8 cellular contexts compared by ENCODE assay signal in the genomic region with DNA sequence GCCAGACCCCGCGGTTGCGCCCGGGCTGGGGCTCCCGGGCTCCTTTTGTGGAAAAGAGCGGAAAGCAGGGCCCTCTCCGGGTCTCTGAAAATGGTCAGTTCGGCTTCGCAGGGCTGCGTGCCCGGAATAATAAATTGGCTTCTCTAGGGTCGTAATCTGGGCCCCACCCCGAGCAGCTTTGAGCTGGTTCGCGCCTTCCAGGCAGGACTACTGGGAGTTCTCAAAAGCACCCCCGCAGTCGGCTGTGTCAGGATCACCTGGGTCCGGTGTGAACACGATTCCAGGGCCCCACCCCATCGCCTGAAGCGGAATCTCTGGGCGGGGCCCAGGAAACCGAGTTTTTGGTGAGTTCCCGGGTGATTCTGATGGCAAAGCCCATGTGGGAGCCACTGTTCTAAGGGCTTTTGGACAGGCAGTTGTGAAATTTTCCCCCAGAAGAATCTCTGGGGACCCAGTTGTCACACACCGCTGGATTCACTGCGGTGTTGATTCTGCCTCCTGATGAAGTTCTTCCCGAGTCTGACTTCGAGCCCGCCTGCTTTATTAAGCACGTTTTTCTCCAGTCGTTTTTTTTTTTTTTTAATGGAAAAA.
DNase-seq lines count a peak whose midpoint lies in the region; ATAC-seq lines count a peak whose summit lies in the region.

No MANE protein-coding gene starts in this region.

- peaks cover 8% of the 10 kb centered on the region for H3K9me3 ChIP-seq in SJSA1 (replicated peaks)

- H3K36me3 ChIP-seq in SJSA1, result peaks cover 7% of the 10 kb centered on the region; the same call in 1 of the 2 replicates

- DNase-seq in activated naive CD4-positive, alpha-beta T cell treated with anti-CD3 and anti-CD28 coated beads, Interleukin-2, amount 10 ng/mL, durations not matched to agents 7 days and 5 days, result no peak
- DNase-seq in activated naive CD4-positive, alpha-beta T cell treated with anti-CD3 and anti-CD28 coated beads, Interleukin-2, amount 50 U/mL, for 16 hours, result no peak
- DNase-seq in SJSA1 (ENCODE audit: low read depth in 1 of 2, low spot score in 2 of 2) (peak in 1 of 2 experiments; percentile 48), epithelial cell of prostate (ENCODE audit: low read depth, low spot score) (no peak), naive B cell (no peak), occipital lobe (lab: John Stamatoyannopoulos, UW) (no peak)

- H3K4me3 ChIP-seq in SJSA1, result peak overlapping the region; percentile 93

- peaks cover 2% of the 10 kb centered on the region for H3K9me3 Mint-ChIP-seq in activated naive CD4-positive, alpha-beta T cell treated with anti-CD3 and anti-CD28 coated beads, Interleukin-2, amount 10 ng/mL, durations not matched to agents 7 days and 5 days
- peaks cover 0 to 2% (median 0%) of the 10 kb centered on the region in 7 donors for H3K9me3 Mint-ChIP-seq in naive B cell

- H3K27me3 Mint-ChIP-seq in activated naive CD4-positive, alpha-beta T cell treated with anti-CD3 and anti-CD28 coated beads, Interleukin-2, amount 10 ng/mL, durations not matched to agents 7 days and 5 days, result peaks cover 68% of the 10 kb centered on the region
- H3K27me3 Mint-ChIP-seq in naive B cell, result peaks cover 0 to 16% (median 9%) of the 10 kb centered on the region in 3 donors

- peaks cover 6% of the 10 kb centered on the region for H3K4me1 Mint-ChIP-seq in activated naive CD4-positive, alpha-beta T cell treated with anti-CD3 and anti-CD28 coated beads, Interleukin-2, amount 10 ng/mL, durations not matched to agents 7 days and 5 days
- H3K4me1 Mint-ChIP-seq in naive B cell, result peaks cover 0 to 7% (median 3%) of the 10 kb centered on the region in 3 donors

- peaks cover 21% of the 10 kb centered on the region for H3K4me1 ChIP-seq in SJSA1 (replicated peaks)

- H3K27me3 ChIP-seq in SJSA1 (replicated peaks), result no peaks in the 10 kb centered on the region

- no peaks in the 10 kb centered on the region for H3K36me3 Mint-ChIP-seq in activated naive CD4-positive, alpha-beta T cell treated with anti-CD3 and anti-CD28 coated beads, Interleukin-2, amount 10 ng/mL, durations not matched to agents 7 days and 5 days
- no peaks in the 10 kb centered on the region for H3K36me3 Mint-ChIP-seq in naive B cell

- H3K27ac ChIP-seq in SJSA1 (peak overlapping the region; percentile 60), epithelial cell of prostate (peak overlapping the region; percentile 88)

- CTCF ChIA-PET in activated naive CD4-positive, alpha-beta T cell treated with anti-CD3 and anti-CD28 coated beads, Interleukin-2, amount 10 ng/mL, durations not matched to agents 7 days and 5 days (lab: Charles Lee), result interaction anchor here (0.5 to 0.7 kb wide), 4 partner anchors 18 to 841 kb away, joined by 3 read pairs; no protein-coding TSS in a partner anchor

- no peak overlapping the region for H3K27ac Mint-ChIP-seq in activated naive CD4-positive, alpha-beta T cell treated with anti-CD3 and anti-CD28 coated beads, Interleukin-2, amount 10 ng/mL, durations not matched to agents 7 days and 5 days
- H3K27ac Mint-ChIP-seq in naive B cell, result peak overlapping the region in 1 of 6 donors; percentile 24

- H3K4me3 Mint-ChIP-seq in activated naive CD4-positive, alpha-beta T cell treated with anti-CD3 and anti-CD28 coated beads, Interleukin-2, amount 10 ng/mL, durations not matched to agents 7 days and 5 days, result peak overlapping the region; percentile 63
- H3K4me3 Mint-ChIP-seq in naive B cell, result peak overlapping the region; percentile 76 to 92 (median 86)

- ATAC-seq in naive B cell (ENCODE audit: low read depth in 2 of 2) (peak in 1 of 2 donors; percentile 8), HG02571 (IDR thresholded peaks at IDR 0.05; ENCODE audit: unreplicated experiment) (no peak), GM19467 (IDR thresholded peaks at IDR 0.05; ENCODE audit: unreplicated experiment) (no peak)
